In the genomic region with DNA sequence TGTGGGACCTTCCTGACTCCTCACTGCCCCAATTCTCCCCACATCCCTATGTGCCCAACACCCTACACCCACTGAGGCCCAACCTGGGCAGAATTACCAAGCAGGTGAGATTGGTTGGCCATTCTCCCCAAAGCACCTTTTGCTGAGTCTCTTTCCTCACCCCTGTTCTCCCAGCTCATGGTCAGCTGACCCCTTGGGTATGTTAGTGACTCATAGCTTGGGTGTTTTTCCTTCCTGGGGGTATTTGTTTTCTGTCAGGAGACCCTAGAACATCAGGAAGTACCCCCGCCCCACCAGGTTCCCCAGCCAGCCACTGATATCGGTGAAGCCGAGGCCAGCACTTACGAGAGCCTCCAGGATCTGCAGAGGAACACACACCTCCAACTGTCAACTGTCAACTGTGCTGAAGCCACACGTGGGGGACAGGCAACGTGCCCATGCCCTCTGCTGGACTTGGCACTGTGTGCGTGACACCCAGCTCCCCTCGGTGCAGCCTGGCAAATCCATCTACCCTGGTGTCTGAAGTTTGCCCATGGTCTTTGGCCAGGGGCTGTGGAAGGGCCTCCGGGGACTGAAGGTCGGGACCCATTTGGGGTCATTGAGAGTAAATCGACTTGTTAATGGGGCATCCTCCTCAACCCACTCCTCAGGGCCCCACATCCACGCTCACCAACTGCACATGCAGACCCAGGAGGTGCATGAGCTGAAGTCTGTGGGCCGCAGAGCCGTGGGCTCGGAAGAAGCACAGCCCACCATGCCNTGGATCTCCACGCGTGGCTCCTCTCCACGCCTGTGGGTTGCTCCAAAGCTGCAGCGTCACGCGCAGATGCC, we compare ENCODE assay signal across 27 cellular contexts. TPM values are rescaled to one million over a fixed set of nuclear protein-coding genes. Genes with fewer than 3 reads are reported as not detected.
DNase-seq lines count a peak whose midpoint lies in the region; ATAC-seq and TF ChIP-seq lines count a peak whose summit lies in the region.
"Had no signal": no experiment of that assay in that cellular context is flagged by ENCODE, and none has a peak within 500 bp of the region (broad histone marks: within the 10 kb centered on the region; RNA-seq: fewer than 3 reads in every experiment).

No MANE protein-coding gene starts in this region.

- ATAC-seq in lower lobe of right lung (no peak), HG03280 (IDR thresholded peaks at IDR 0.05; ENCODE audit: unreplicated experiment) (no peak), GM18907 (IDR thresholded peaks at IDR 0.05; ENCODE audit: unreplicated experiment) (no peak)
- ATAC-seq in stimulated activated effector memory CD8-positive, alpha-beta T cell treated with anti-CD3 and anti-CD28 coated beads, Interleukin-12 subunit alpha, Interleukin-12 subunit beta, amount 100 ng/mL, for 72 hours, result no peak
- ATAC-seq: activated naive CD8-positive, alpha-beta T cell treated with anti-CD3 and anti-CD28 coated beads, Interleukin-2, amount 50 U/mL, for 24 hours; naive thymus-derived CD8-positive, alpha-beta T cell had no signal

- TF ChIP-seq POLR2A in Peyer's patch (IDR thresholded peaks at IDR 0.05), result no peak

- peak overlapping the region; percentile 66 for H3K27ac Mint-ChIP-seq in dendritic cell treated with granulocyte-macrophage colony-stimulating factor and Interleukin-4, amounts not matched to agents 40 ng/mL and 50 ng/mL, for 4 days
- peak overlapping the region; percentile 82 for H3K27ac Mint-ChIP-seq in stimulated activated effector memory CD8-positive, alpha-beta T cell treated with anti-CD3 and anti-CD28 coated beads, Interleukin-12 subunit alpha, Interleukin-12 subunit beta, amount 100 ng/mL, for 72 hours
- H3K27ac Mint-ChIP-seq: activated naive CD8-positive, alpha-beta T cell treated with anti-CD3 and anti-CD28 coated beads, Interleukin-2, amount 50 U/mL, for 24 hours; activated T-helper 2 cell treated with anti-CD3 and anti-CD28 coated beads, Interferon-gamma antibody, Interleukin-2, Interleukin-4, amounts not matched to agents 10 μg/mL and 5 μg/mL and 100 μg/mL, durations not matched to agents 14 hours and 24 hours and 36 hours; CD4-positive, alpha-beta memory T cell; mesothelial cell of epicardium; stimulated activated naive CD8-positive, alpha-beta T cell treated with anti-CD3 and anti-CD28 coated beads, Interleukin-15, Interleukin-2, amounts not matched to agents 100 ng/mL and 50 ng/mL, for 24 hours; T-helper 2 cell treated with Interferon-gamma antibody and Interleukin-4, amounts not matched to agents 5 μg/mL and 100 μg/mL, for 36 hours had no signal

- H3K4me1 Mint-ChIP-seq in dendritic cell treated with granulocyte-macrophage colony-stimulating factor and Interleukin-4, amounts not matched to agents 40 ng/mL and 50 ng/mL, for 4 days (ENCODE audit: low read depth), result peaks cover 52% of the 10 kb centered on the region
- H3K4me1 Mint-ChIP-seq in stimulated activated effector memory CD8-positive, alpha-beta T cell treated with anti-CD3 and anti-CD28 coated beads, Interleukin-12 subunit alpha, Interleukin-12 subunit beta, amount 100 ng/mL, for 72 hours, result peaks cover 18% of the 10 kb centered on the region
- H3K4me1 Mint-ChIP-seq: activated CD4-positive, alpha-beta T cell treated with anti-CD3 and anti-CD28 coated beads, Interleukin-2, amount 10 ng/mL, durations not matched to agents 7 days and 5 days; activated naive CD8-positive, alpha-beta T cell treated with anti-CD3 and anti-CD28 coated beads, Interleukin-2, amount 50 U/mL, for 24 hours; CD4-positive, alpha-beta memory T cell; naive thymus-derived CD8-positive, alpha-beta T cell had no signal

- DNase-seq in Peyer's patch (peak in 2 of 3 donors; percentile 26 to 40), lower lobe of right lung (peak; percentile 33), MG63 (no peak)
- DNase-seq in stimulated activated effector memory CD8-positive, alpha-beta T cell treated with anti-CD3 and anti-CD28 coated beads, Interleukin-12 subunit alpha, Interleukin-12 subunit beta, amount 100 ng/mL, for 72 hours (ENCODE audit: low spot score in 2 of 2), result no peak
- DNase-seq: activated CD4-positive, alpha-beta T cell treated with anti-CD3 and anti-CD28 coated beads, Interleukin-2, amount 10 ng/mL, durations not matched to agents 7 days and 5 days; activated naive CD8-positive, alpha-beta T cell treated with anti-CD3 and anti-CD28 coated beads, Interleukin-2, amount 50 U/mL, for 24 hours; brain microvascular endothelial cell; CD4-positive, alpha-beta memory T cell; cortex of kidney; GDM1; HCEC 1CT; KG1; NCI-H146; NCI-H774; OCI-M1 had no signal

- TF ChIP-seq CTCF in Peyer's patch (IDR thresholded peaks at IDR 0.05), result no peak
- no peak for TF ChIP-seq CTCF in lower lobe of right lung (IDR thresholded peaks at IDR 0.05)

- H3K4me3 Mint-ChIP-seq in dendritic cell treated with granulocyte-macrophage colony-stimulating factor and Interleukin-4, amounts not matched to agents 40 ng/mL and 50 ng/mL, for 4 days, result no peak overlapping the region
- H3K4me3 Mint-ChIP-seq in stimulated activated effector memory CD8-positive, alpha-beta T cell treated with anti-CD3 and anti-CD28 coated beads, Interleukin-12 subunit alpha, Interleukin-12 subunit beta, amount 100 ng/mL, for 72 hours, result no peak overlapping the region
- H3K4me3 Mint-ChIP-seq: activated CD4-positive, alpha-beta T cell treated with anti-CD3 and anti-CD28 coated beads, Interleukin-2, amount 10 ng/mL, durations not matched to agents 7 days and 5 days; activated naive CD8-positive, alpha-beta T cell treated with anti-CD3 and anti-CD28 coated beads, Interleukin-2, amount 50 U/mL, for 24 hours; CD4-positive, alpha-beta memory T cell; mesothelial cell of epicardium; naive thymus-derived CD8-positive, alpha-beta T cell; stimulated activated naive CD8-positive, alpha-beta T cell treated with anti-CD3 and anti-CD28 coated beads, Interleukin-15, Interleukin-2, amounts not matched to agents 100 ng/mL and 50 ng/mL, for 24 hours; T-helper 2 cell treated with Interferon-gamma antibody and Interleukin-4, amounts not matched to agents 5 μg/mL and 100 μg/mL, for 36 hours had no signal

- H3K36me3 ChIP-seq in Peyer's patch (no peaks in the 10 kb centered on the region), lower lobe of right lung (no peaks in the 10 kb centered on the region), MG63 (no peaks in the 10 kb centered on the region)
- H3K36me3 ChIP-seq: brain microvascular endothelial cell, SJSA1, tibial artery had no signal

- H3K9me3 Mint-ChIP-seq in dendritic cell treated with granulocyte-macrophage colony-stimulating factor and Interleukin-4, amounts not matched to agents 40 ng/mL and 50 ng/mL, for 4 days, result no peaks in the 10 kb centered on the region
- H3K9me3 Mint-ChIP-seq in stimulated activated effector memory CD8-positive, alpha-beta T cell treated with anti-CD3 and anti-CD28 coated beads, Interleukin-12 subunit alpha, Interleukin-12 subunit beta, amount 100 ng/mL, for 72 hours, result no peaks in the 10 kb centered on the region
- H3K9me3 Mint-ChIP-seq: activated CD4-positive, alpha-beta T cell treated with anti-CD3 and anti-CD28 coated beads, Interleukin-2, amount 10 ng/mL, durations not matched to agents 7 days and 5 days; activated naive CD8-positive, alpha-beta T cell treated with anti-CD3 and anti-CD28 coated beads, Interleukin-2, amount 50 U/mL, for 24 hours; activated T-helper 2 cell treated with anti-CD3 and anti-CD28 coated beads, Interferon-gamma antibody, Interleukin-2, Interleukin-4, amounts not matched to agents 10 μg/mL and 5 μg/mL and 100 μg/mL, durations not matched to agents 14 hours and 24 hours and 36 hours; CD4-positive, alpha-beta memory T cell; mesothelial cell of epicardium; naive thymus-derived CD8-positive, alpha-beta T cell; stimulated activated naive CD8-positive, alpha-beta T cell treated with anti-CD3 and anti-CD28 coated beads, Interleukin-15, Interleukin-2, amounts not matched to agents 100 ng/mL and 50 ng/mL, for 24 hours; T-helper 2 cell treated with Interferon-gamma antibody and Interleukin-4, amounts not matched to agents 5 μg/mL and 100 μg/mL, for 36 hours had no signal

- H3K36me3 Mint-ChIP-seq in dendritic cell treated with granulocyte-macrophage colony-stimulating factor and Interleukin-4, amounts not matched to agents 40 ng/mL and 50 ng/mL, for 4 days (ENCODE audit: low read depth), result no peaks in the 10 kb centered on the region
- H3K36me3 Mint-ChIP-seq in stimulated activated effector memory CD8-positive, alpha-beta T cell treated with anti-CD3 and anti-CD28 coated beads, Interleukin-12 subunit alpha, Interleukin-12 subunit beta, amount 100 ng/mL, for 72 hours, result no peaks in the 10 kb centered on the region
- H3K36me3 Mint-ChIP-seq: CD4-positive, alpha-beta memory T cell; mesothelial cell of epicardium; naive thymus-derived CD8-positive, alpha-beta T cell had no signal

- H3K4me1 ChIP-seq in Peyer's patch (no peaks in the 10 kb centered on the region), lower lobe of right lung (no peaks in the 10 kb centered on the region)
- H3K4me1 ChIP-seq: tibial artery had no signal

- H3K4me3 ChIP-seq in Peyer's patch (no peak overlapping the region), lower lobe of right lung (no peak overlapping the region), MG63 (no peak overlapping the region)
- H3K4me3 ChIP-seq: SJSA1, skin epidermis, tibial artery had no signal

- peaks cover 34% of the 10 kb centered on the region for H3K27me3 Mint-ChIP-seq in dendritic cell treated with granulocyte-macrophage colony-stimulating factor and Interleukin-4, amounts not matched to agents 40 ng/mL and 50 ng/mL, for 4 days
- H3K27me3 Mint-ChIP-seq: stimulated activated naive CD8-positive, alpha-beta T cell treated with anti-CD3 and anti-CD28 coated beads, Interleukin-15, Interleukin-2, amounts not matched to agents 100 ng/mL and 50 ng/mL, for 24 hours had no signal

- no peaks in the 10 kb centered on the region for H3K27me3 ChIP-seq in Peyer's patch
- H3K27me3 ChIP-seq in lower lobe of right lung (ENCODE audit: low read depth), result peaks cover 7% of the 10 kb centered on the region
- H3K27me3 ChIP-seq in MG63, result no peaks in the 10 kb centered on the region
- H3K27me3 ChIP-seq: brain microvascular endothelial cell, SJSA1, tibial artery had no signal

- intact Hi-C loops in dendritic cell treated with granulocyte-macrophage colony-stimulating factor and Interleukin-4, amounts not matched to agents 40 ng/mL and 50 ng/mL, for 4 days (cut with micrococcal nuclease), result no loop called here
- intact Hi-C loops in lower lobe of right lung (cut with DNase I), result no loop called here

- H3K27ac ChIP-seq in Peyer's patch (no peak overlapping the region), lower lobe of right lung (no peak overlapping the region)
- H3K27ac ChIP-seq: brain microvascular endothelial cell, SJSA1, skin epidermis, tibial artery, VCaP had no signal

- H3K9me3 ChIP-seq in Peyer's patch (no peaks in the 10 kb centered on the region), lower lobe of right lung (no peaks in the 10 kb centered on the region), MG63 (no peaks in the 10 kb centered on the region)
- H3K9me3 ChIP-seq: SJSA1, tibial artery had no signal

RNA-seq across cellular contexts. Expression of a gene that starts 53.1 kb away (rescaled TPM):
- 100 to 1,000 TPM in 3 of 4 donors, 10 to 100 TPM in 1; 73.4 to 170 (median 117) TPM for total RNA-seq in Peyer's patch
- total RNA-seq in lower lobe of right lung, result 59.8 TPM
- total RNA-seq in MG63 (2014; rRNA removed; shearing (Covaris generic); ENCODE audit: low replicate concordance), result 191 and 238 TPM in 2 replicates

Comparison
In these comparisons a context has a peak if more than half of its experiments do, and no peak if none do; other contexts are left out.
1. DNase-seq: peak in Peyer's patch (2 of 3) and lower lobe of right lung (single experiment); none in stimulated activated effector memory CD8-positive, alpha-beta T cell treated with anti-CD3 and anti-CD28 coated beads, Interleukin-12 subunit alpha, Interleukin-12 subunit beta, amount 100 ng/mL, for 72 hours (0 of 2) and MG63 (single experiment).